ENCODE assay signal across 2 cellular contexts in the genomic region with DNA sequence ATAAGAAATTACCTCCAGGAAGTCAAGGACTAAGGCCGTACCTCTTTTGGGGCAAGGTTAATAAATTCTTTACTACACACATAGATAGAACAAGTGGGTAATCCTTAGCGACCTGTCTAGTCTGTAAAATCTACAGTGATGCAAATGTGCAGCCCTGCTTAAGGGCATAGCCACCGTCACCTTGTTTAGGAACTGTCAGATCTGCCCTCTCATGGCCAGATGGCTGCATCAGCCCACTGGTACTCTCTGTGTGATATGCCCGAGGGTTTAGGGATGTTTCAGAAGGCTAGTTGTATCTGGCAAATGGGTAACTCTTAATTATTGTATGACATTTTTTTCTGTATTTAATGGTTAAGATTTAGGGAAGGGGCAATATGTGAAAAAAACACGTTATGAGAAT.
TF ChIP-seq lines count a peak whose summit lies in the region.

No MANE protein-coding gene starts in this region.

TF ChIP-seq in GM23338, 12 proteins besides CTCF, POLR2A, EP300 and RAD21 (continued from another document):
- TF ChIP-seq, protein P1, sequence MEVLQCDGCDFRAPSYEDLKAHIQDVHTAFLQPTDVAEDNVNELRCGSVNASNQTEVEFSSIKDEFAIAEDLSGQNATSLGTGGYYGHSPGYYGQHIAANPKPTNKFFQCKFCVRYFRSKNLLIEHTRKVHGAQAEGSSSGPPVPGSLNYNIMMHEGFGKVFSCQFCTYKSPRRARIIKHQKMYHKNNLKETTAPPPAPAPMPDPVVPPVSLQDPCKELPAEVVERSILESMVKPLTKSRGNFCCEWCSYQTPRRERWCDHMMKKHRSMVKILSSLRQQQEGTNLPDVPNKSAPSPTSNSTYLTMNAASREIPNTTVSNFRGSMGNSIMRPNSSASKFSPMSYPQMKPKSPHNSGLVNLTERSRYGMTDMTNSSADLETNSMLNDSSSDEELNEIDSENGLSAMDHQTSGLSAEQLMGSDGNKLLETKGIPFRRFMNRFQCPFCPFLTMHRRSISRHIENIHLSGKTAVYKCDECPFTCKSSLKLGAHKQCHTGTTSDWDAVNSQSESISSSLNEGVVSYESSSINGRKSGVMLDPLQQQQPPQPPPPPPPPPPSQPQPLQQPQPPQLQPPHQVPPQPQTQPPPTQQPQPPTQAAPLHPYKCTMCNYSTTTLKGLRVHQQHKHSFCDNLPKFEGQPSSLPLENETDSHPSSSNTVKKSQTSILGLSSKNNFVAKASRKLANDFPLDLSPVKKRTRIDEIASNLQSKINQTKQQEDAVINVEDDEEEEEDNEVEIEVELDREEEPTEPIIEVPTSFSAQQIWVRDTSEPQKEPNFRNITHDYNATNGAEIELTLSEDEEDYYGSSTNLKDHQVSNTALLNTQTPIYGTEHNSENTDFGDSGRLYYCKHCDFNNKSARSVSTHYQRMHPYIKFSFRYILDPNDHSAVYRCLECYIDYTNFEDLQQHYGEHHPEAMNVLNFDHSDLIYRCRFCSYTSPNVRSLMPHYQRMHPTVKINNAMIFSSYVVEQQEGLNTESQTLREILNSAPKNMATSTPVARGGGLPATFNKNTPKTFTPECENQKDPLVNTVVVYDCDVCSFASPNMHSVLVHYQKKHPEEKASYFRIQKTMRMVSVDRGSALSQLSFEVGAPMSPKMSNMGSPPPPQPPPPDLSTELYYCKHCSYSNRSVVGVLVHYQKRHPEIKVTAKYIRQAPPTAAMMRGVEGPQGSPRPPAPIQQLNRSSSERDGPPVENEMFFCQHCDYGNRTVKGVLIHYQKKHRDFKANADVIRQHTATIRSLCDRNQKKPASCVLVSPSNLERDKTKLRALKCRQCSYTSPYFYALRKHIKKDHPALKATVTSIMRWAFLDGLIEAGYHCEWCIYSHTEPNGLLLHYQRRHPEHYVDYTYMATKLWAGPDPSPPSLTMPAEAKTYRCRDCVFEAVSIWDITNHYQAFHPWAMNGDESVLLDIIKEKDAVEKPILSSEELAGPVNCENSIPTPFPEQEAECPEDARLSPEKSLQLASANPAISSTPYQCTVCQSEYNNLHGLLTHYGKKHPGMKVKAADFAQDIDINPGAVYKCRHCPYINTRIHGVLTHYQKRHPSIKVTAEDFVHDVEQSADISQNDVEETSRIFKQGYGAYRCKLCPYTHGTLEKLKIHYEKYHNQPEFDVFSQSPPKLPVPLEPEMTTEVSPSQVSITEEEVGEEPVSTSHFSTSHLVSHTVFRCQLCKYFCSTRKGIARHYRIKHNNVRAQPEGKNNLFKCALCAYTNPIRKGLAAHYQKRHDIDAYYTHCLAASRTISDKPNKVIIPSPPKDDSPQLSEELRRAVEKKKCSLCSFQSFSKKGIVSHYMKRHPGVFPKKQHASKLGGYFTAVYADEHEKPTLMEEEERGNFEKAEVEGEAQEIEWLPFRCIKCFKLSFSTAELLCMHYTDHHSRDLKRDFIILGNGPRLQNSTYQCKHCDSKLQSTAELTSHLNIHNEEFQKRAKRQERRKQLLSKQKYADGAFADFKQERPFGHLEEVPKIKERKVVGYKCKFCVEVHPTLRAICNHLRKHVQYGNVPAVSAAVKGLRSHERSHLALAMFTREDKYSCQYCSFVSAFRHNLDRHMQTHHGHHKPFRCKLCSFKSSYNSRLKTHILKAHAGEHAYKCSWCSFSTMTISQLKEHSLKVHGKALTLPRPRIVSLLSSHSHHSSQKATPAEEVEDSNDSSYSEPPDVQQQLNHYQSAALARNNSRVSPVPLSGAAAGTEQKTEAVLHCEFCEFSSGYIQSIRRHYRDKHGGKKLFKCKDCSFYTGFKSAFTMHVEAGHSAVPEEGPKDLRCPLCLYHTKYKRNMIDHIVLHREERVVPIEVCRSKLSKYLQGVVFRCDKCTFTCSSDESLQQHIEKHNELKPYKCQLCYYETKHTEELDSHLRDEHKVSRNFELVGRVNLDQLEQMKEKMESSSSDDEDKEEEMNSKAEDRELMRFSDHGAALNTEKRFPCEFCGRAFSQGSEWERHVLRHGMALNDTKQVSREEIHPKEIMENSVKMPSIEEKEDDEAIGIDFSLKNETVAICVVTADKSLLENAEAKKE (CRISPR knock-in tag; IDR thresholded peaks at IDR 0.05), result no peak
- TF ChIP-seq ETS1 (IDR thresholded peaks at IDR 0.05), result no peak
- no peak for TF ChIP-seq EZH2phosphoT487 (IDR thresholded peaks at IDR 0.05; ENCODE audit: unreplicated experiment)
- TF ChIP-seq, protein P2, sequence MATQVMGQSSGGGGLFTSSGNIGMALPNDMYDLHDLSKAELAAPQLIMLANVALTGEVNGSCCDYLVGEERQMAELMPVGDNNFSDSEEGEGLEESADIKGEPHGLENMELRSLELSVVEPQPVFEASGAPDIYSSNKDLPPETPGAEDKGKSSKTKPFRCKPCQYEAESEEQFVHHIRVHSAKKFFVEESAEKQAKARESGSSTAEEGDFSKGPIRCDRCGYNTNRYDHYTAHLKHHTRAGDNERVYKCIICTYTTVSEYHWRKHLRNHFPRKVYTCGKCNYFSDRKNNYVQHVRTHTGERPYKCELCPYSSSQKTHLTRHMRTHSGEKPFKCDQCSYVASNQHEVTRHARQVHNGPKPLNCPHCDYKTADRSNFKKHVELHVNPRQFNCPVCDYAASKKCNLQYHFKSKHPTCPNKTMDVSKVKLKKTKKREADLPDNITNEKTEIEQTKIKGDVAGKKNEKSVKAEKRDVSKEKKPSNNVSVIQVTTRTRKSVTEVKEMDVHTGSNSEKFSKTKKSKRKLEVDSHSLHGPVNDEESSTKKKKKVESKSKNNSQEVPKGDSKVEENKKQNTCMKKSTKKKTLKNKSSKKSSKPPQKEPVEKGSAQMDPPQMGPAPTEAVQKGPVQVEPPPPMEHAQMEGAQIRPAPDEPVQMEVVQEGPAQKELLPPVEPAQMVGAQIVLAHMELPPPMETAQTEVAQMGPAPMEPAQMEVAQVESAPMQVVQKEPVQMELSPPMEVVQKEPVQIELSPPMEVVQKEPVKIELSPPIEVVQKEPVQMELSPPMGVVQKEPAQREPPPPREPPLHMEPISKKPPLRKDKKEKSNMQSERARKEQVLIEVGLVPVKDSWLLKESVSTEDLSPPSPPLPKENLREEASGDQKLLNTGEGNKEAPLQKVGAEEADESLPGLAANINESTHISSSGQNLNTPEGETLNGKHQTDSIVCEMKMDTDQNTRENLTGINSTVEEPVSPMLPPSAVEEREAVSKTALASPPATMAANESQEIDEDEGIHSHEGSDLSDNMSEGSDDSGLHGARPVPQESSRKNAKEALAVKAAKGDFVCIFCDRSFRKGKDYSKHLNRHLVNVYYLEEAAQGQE (IDR thresholded peaks at IDR 0.05; ENCODE audit: unreplicated experiment), result no peak
- no peak for TF ChIP-seq NANOG (IDR thresholded peaks at IDR 0.05; ENCODE audit: borderline replicate concordance)
- no peak for TF ChIP-seq ZNF114 (CRISPR knock-in tag; IDR thresholded peaks at IDR 0.05)

TF ChIP-seq in WTC11, 78 proteins besides CTCF, POLR2A, EP300 and RAD21 (continued from another document):
- TF ChIP-seq, protein P3, sequence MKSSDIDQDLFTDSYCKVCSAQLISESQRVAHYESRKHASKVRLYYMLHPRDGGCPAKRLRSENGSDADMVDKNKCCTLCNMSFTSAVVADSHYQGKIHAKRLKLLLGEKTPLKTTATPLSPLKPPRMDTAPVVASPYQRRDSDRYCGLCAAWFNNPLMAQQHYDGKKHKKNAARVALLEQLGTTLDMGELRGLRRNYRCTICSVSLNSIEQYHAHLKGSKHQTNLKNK (CRISPR knock-in tag; IDR thresholded peaks at IDR 0.05), result no peak
- TF ChIP-seq IRF2 (CRISPR knock-in tag; IDR thresholded peaks at IDR 0.05; ENCODE audit: borderline replicate concordance, low read depth) (no peak), ZNF263 (CRISPR knock-in tag; IDR thresholded peaks at IDR 0.05; ENCODE audit: low read depth) (no peak), HMGXB4 (CRISPR knock-in tag; IDR thresholded peaks at IDR 0.05) (no peak)
